Comparison of ENCODE assay signal across 9 cellular contexts in genomic region chr3:87145553-87145952, GRCh38.
DNase-seq lines count a peak whose midpoint lies in the region; ATAC-seq and TF ChIP-seq lines count a peak whose summit lies in the region.
"Had no signal": no experiment of that assay in that cellular context is flagged by ENCODE, and none has a peak within 500 bp of the region (broad histone marks: within the 10 kb centered on the region; RNA-seq: fewer than 3 reads in every experiment).

No MANE protein-coding gene starts in this region.

- no peak overlapping the region for H3K4me2 ChIP-seq in Karpas-422 (ENCODE audit: low read depth, low read length, poor library complexity, severe bottlenecking)

- H4K20me1 ChIP-seq in Karpas-422 (ENCODE audit: insufficient read depth, low read depth, low read length) = no peaks in the 10 kb centered on the region

- H3K4me1 Mint-ChIP-seq in activated CD8-positive, alpha-beta memory T cell treated with anti-CD3 and anti-CD28 coated beads, Interleukin-2, amount 10 ng/mL, durations not matched to agents 7 days and 5 days = no peaks in the 10 kb centered on the region

- no peaks in the 10 kb centered on the region for H3K27me3 Mint-ChIP-seq in activated CD8-positive, alpha-beta memory T cell treated with anti-CD3 and anti-CD28 coated beads, Interleukin-2, amount 10 ng/mL, durations not matched to agents 7 days and 5 days

- intact Hi-C loops in colonic mucosa (cut with DNase I) = no loop called here

- H3K9me3 ChIP-seq in Karpas-422 (ENCODE audit: low read length) (peaks cover 2% of the 10 kb centered on the region; the same call in 1 of the 2 replicates), colonic mucosa (no peaks in the 10 kb centered on the region)

- no peak for TF ChIP-seq CTCF in colonic mucosa (IDR thresholded peaks at IDR 0.05)

- DNase-seq in EL (peak; percentile 35), Karpas-422 (peak; percentile 76), erythroblast (lab: John Stamatoyannopoulos, UW) (peak; percentile 42 to 58), colonic mucosa (no peak), DMS79 treated with DMSO at 0.1 percent for 48 hours (lab: John Stamatoyannopoulos, UW) (no peak)
- DNase-seq in effector CD4-positive, alpha-beta T cell = no peak
- no peak for DNase-seq in activated CD8-positive, alpha-beta memory T cell treated with anti-CD3 and anti-CD28 coated beads, Interleukin-2, amount 10 ng/mL, durations not matched to agents 7 days and 5 days

- H3K9ac ChIP-seq in Karpas-422 (ENCODE audit: low read length) (no peak overlapping the region), colonic mucosa (ENCODE audit: low read depth in 2 of 2, low read length in 2 of 2) (no peak overlapping the region)

- H3K9me3 Mint-ChIP-seq in activated CD8-positive, alpha-beta memory T cell treated with anti-CD3 and anti-CD28 coated beads, Interleukin-2, amount 10 ng/mL, durations not matched to agents 7 days and 5 days (ENCODE audit: low read depth) = peaks cover 6% of the 10 kb centered on the region

- peak; percentile 72 for ATAC-seq in GM19468 (IDR thresholded peaks at IDR 0.05; ENCODE audit: extremely low read depth, unreplicated experiment)
- ATAC-seq in activated CD8-positive, alpha-beta memory T cell treated with anti-CD3 and anti-CD28 coated beads, Interleukin-2, amount 10 ng/mL, durations not matched to agents 7 days and 5 days = no peak

- H3K27me3 ChIP-seq in Karpas-422 (ENCODE audit: low read length) (no peaks in the 10 kb centered on the region), colonic mucosa (no peaks in the 10 kb centered on the region)

- H3K4me3 Mint-ChIP-seq in activated CD8-positive, alpha-beta memory T cell treated with anti-CD3 and anti-CD28 coated beads, Interleukin-2, amount 10 ng/mL, durations not matched to agents 7 days and 5 days = no peak overlapping the region

- no peaks in the 10 kb centered on the region for H3K36me3 ChIP-seq in Karpas-422 (ENCODE audit: insufficient read depth, low read length)
- no peaks in the 10 kb centered on the region for H3K36me3 ChIP-seq in colonic mucosa

- no peaks in the 10 kb centered on the region for H3K9me2 ChIP-seq in Karpas-422 (replicated peaks; ENCODE audit: insufficient read depth, low read length)

- no peaks in the 10 kb centered on the region for H3K4me1 ChIP-seq in Karpas-422 (ENCODE audit: low read length)
- H3K4me1 ChIP-seq in colonic mucosa = no peaks in the 10 kb centered on the region

- no peaks in the 10 kb centered on the region for H3K79me2 ChIP-seq in Karpas-422 (ENCODE audit: low read length)

- H3K4me3 ChIP-seq in Karpas-422 (ENCODE audit: low read length) = no peak overlapping the region
- no peak overlapping the region for H3K4me3 ChIP-seq in colonic mucosa
- H3K4me3 ChIP-seq: SK-N-MC had no signal

- H2AFZ ChIP-seq in Karpas-422 (ENCODE audit: low read length) = no peak overlapping the region

- TF ChIP-seq POLR2A in erythroblast (IDR thresholded peaks at IDR 0.05; ENCODE audit: low read length) = no peak

- H3K27ac ChIP-seq in Karpas-422 (ENCODE audit: low read length) = no peak overlapping the region
- no peak overlapping the region for H3K27ac ChIP-seq in colonic mucosa
- H3K27ac ChIP-seq: SK-N-MC had no signal

- H3K36me3 Mint-ChIP-seq in activated CD8-positive, alpha-beta memory T cell treated with anti-CD3 and anti-CD28 coated beads, Interleukin-2, amount 10 ng/mL, durations not matched to agents 7 days and 5 days = no peaks in the 10 kb centered on the region

- CTCF ChIA-PET in activated CD8-positive, alpha-beta memory T cell treated with anti-CD3 and anti-CD28 coated beads, Interleukin-2, amount 10 ng/mL, durations not matched to agents 7 days and 5 days (lab: Charles Lee) = interaction anchor here (1.2 kb wide), 1 partner anchor 1022 kb away, joined by 3 read pairs; no protein-coding TSS in a partner anchor

- H3K27ac Mint-ChIP-seq in activated CD8-positive, alpha-beta memory T cell treated with anti-CD3 and anti-CD28 coated beads, Interleukin-2, amount 10 ng/mL, durations not matched to agents 7 days and 5 days = no peak overlapping the region

Comparison
In these comparisons a context has a peak if more than half of its experiments do, and no peak if none do; other contexts are left out.
1. DNase-seq: peak in EL (single experiment), Karpas-422 (single experiment) and erythroblast (2 of 2); none in effector CD4-positive, alpha-beta T cell (single experiment), activated CD8-positive, alpha-beta memory T cell treated with anti-CD3 and anti-CD28 coated beads, Interleukin-2, amount 10 ng/mL, durations not matched to agents 7 days and 5 days (single experiment), colonic mucosa (single experiment) and DMS79 treated with DMSO at 0.1 percent for 48 hours (single experiment).